ENCODE assay signal across 1 cellular context in genomic region chr5:24226492-24226891, GRCh38.
TF ChIP-seq lines count a peak whose summit lies in the region.

No MANE protein-coding gene starts in this region.

TF ChIP-seq in HepG2, 621 proteins besides CTCF, POLR2A, EP300 and RAD21 (continued from another document):
- no peak for TF ChIP-seq IRF1 (CRISPR knock-in tag; IDR thresholded peaks at IDR 0.05; ENCODE audit: low read depth)
- TF ChIP-seq CC2D1A (CRISPR knock-in tag; IDR thresholded peaks at IDR 0.05), result no peak
- no peak for TF ChIP-seq SALL1 (CRISPR knock-in tag; IDR thresholded peaks at IDR 0.05)
- TF ChIP-seq JUN (CRISPR knock-in tag; IDR thresholded peaks at IDR 0.05), result no peak
- TF ChIP-seq SUZ12 (IDR thresholded peaks at IDR 0.05; ENCODE audit: low read depth, low read length), result no peak
- no peak for TF ChIP-seq ZNF605 (CRISPR knock-in tag; IDR thresholded peaks at IDR 0.05)
- no peak for TF ChIP-seq U2AF2 (IDR thresholded peaks at IDR 0.05; ENCODE audit: low read depth, low read length)
- TF ChIP-seq THAP9 (CRISPR knock-in tag; IDR thresholded peaks at IDR 0.05; ENCODE audit: borderline replicate concordance), result no peak
- no peak for TF ChIP-seq PRDM10 (CRISPR knock-in tag; IDR thresholded peaks at IDR 0.05; ENCODE audit: low read depth)
- TF ChIP-seq PTBP1 (IDR thresholded peaks at IDR 0.05; ENCODE audit: low read depth, low read length, poor library complexity, severe bottlenecking), result no peak
- no peak for TF ChIP-seq DMAP1 (CRISPR knock-in tag; IDR thresholded peaks at IDR 0.05)
